In the genomic region with DNA sequence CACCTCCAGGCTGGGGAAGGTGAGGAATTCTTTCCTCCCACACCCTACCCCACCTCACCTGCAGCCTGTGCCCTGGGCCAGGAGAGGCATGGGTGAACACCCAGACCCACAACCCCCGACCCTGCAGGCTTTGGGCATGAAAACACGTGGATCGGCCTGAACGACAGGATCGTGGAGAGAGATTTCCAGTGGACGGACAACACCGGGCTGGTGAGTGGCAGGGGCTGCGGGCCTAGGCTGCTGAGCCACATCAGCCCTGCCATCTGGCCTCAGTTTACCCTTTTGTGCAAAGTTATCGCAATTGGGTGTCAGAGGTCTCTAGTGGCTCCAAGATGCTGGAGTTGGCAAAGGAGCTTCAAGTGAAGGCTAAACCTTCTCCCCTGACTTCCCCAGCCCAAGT, we compare ENCODE assay signal across 9 cellular contexts. TPM values are rescaled to one million over a fixed set of nuclear protein-coding genes. Genes with fewer than 3 reads are reported as not detected.
"Had no signal": no experiment of that assay in that cellular context is flagged by ENCODE, and none has a peak within 500 bp of the region (broad histone marks: within the 10 kb centered on the region; RNA-seq: fewer than 3 reads in every experiment).

No MANE protein-coding gene starts in this region.

- H3K4me3 ChIP-seq: K562 had no signal

- H3K36me3 Mint-ChIP-seq: IgD-negative memory B cell had no signal

- H3K27ac Mint-ChIP-seq: IgD-negative memory B cell had no signal

- DNase-seq: IMR-90, KBM-7 had no signal

- H3K27ac ChIP-seq: HL-60 had no signal

- FAIRE-seq: HepG2, HTR-8/SVneo, K562 had no signal

- H3K4me1 Mint-ChIP-seq: IgD-negative memory B cell had no signal

RNA-seq across cellular contexts. Expression of a gene that starts 28.7 kb away (rescaled TPM):
- total RNA-seq: HepG2, HT-29, HT1080, IMR-90 had no signal
- polyA plus RNA-seq: HepG2, IgD-negative memory B cell, IMR-90, K562 had no signal

RNA-seq across cellular contexts. Expression of a gene that starts 32.6 kb away (rescaled TPM):
- total RNA-seq: HT-29, K562 had no signal
- polyA plus RNA-seq: IgD-negative memory B cell, K562 had no signal
